ENCODE assay signal across 8 cellular contexts in genomic region chr14:89417469-89418225, GRCh38. TPM values are rescaled to one million over a fixed set of nuclear protein-coding genes. Genes with fewer than 3 reads are reported as not detected.
DNase-seq lines count a peak whose midpoint lies in the region; ATAC-seq and TF ChIP-seq lines count a peak whose summit lies in the region.

No MANE protein-coding gene starts in this region.

- no peaks in the 10 kb centered on the region for H3K36me3 ChIP-seq in right lobe of liver

- DNase-seq in AG04449 (ENCODE audit: low read depth, low spot score) (no peak), NCI-H2227 (lab: John Stamatoyannopoulos, UW; ENCODE audit: unreplicated experiment) (peak; percentile 64), right lobe of liver (peak; percentile 67 to 72 (median 70))
- peak; percentile 54 for DNase-seq in activated CD4-positive, CD25-positive, alpha-beta regulatory T cell treated with anti-CD3 and anti-CD28 coated beads, Interleukin-2, amount 50 U/mL, for 72 hours
- peak; percentile 43 to 50 for DNase-seq in stimulated activated CD4-positive, alpha-beta T cell treated with anti-CD3 and anti-CD28 coated beads, Interleukin-4, amount 100 ng/mL, for 48 hours (ENCODE audit: low read depth in 2 of 2)

- ATAC-seq in GM18519 (IDR thresholded peaks at IDR 0.05; ENCODE audit: low FRiP score, unreplicated experiment): peak; percentile 35
- ATAC-seq in HG03039 (IDR thresholded peaks at IDR 0.05; ENCODE audit: unreplicated experiment): peak; percentile 34
- ATAC-seq in right lobe of liver: peak; percentile 54 to 72 (median 56)

- WGBS in right lobe of liver (ENCODE audit: insufficient coverage, low coverage, low lambda C conversion rate, missing lambda C conversion rate): 0% methylated on average over 18 of the region's 50 CpGs

- H3K27ac ChIP-seq in cingulate gyrus (ENCODE audit: low read depth, low read length) (peak overlapping the region; percentile 87), right lobe of liver (peak overlapping the region; percentile 72 to 90 (median 83))

- intact Hi-C loops in right lobe of liver (cut with DNase I): loop anchor here in 1 of 2 donors (10.0 kb wide), 1 partner anchor 347 kb away; no protein-coding TSS in a partner anchor

- POLR2A ChIA-PET in AG04449 (lab: Yijun Ruan, JAX): interaction anchor here (0.6 to 0.7 kb wide), 2 partner anchors 9 to 45 kb away, joined by 3 to 4 read pairs; no protein-coding TSS in a partner anchor

- H3K4me1 ChIP-seq in right lobe of liver: peaks cover 0 to 27% (median 4%) of the 10 kb centered on the region in 4 donors

- CTCF ChIA-PET in AG04449 (lab: Yijun Ruan, JAX): interaction anchor here (0.6 to 1.3 kb wide), 5 partner anchors 11 to 377 kb away, joined by 3 to 4 read pairs (median 3); no protein-coding TSS in a partner anchor

- H3K27me3 ChIP-seq in right lobe of liver: no peaks in the 10 kb centered on the region

- peak overlapping the region; percentile 75 for H3K4me3 ChIP-seq in AG04449 (ENCODE audit: low read depth, low read length)
- peak overlapping the region; percentile 67 to 80 (median 71) for H3K4me3 ChIP-seq in right lobe of liver

- H3K9me3 ChIP-seq in right lobe of liver: no peaks in the 10 kb centered on the region

- no peak for TF ChIP-seq POLR2A in right lobe of liver (IDR thresholded peaks at IDR 0.05)

- TF ChIP-seq CTCF in AG04449 (IDR thresholded peaks at IDR 0.05; ENCODE audit: insufficient read depth, low read length, missing control alignments): no peak
- TF ChIP-seq CTCF in right lobe of liver (IDR thresholded peaks at IDR 0.05): peak; percentile 45 to 69 (median 52)

RNA-seq across cellular contexts. Expression of gene FOXN3, which starts 0.6 kb away (rescaled TPM):
- total RNA-seq in right lobe of liver: 10 to 100 TPM; 41.5 to 74.2 (median 55.8) TPM
